Comparison of ENCODE assay signal across 8 cellular contexts in the genomic region with DNA sequence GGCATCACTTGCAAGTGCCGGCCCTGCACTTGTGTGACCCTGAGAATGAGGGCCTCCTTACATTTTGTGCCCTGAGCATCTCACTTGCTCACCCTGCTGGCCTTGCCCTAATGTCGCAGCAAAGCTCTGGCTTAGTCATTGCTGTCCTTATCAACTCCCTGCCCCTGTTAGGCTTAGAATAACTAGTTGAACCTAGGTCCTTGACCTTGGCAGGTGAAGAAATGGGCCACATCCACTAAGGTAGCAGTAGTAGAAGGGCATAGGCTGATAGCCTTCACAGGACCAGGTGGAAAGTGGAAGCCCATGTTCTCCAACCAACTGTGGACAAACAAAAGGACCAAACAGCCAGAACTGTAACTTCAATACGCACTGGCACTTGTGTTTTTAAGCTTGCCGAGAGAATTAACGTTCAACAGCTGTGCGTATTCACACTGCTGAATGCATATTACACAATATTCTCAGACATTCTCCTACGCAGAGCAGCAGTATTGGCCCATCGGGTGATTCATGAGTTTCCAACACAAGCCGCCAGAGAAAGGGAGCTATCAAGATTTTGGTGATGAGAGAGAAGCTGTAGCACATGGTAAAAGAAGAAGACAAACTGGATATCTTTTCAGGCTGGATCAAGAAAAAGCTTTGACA. TPM values are rescaled to one million over a fixed set of nuclear protein-coding genes. Genes with fewer than 3 reads are reported as not detected.
DNase-seq lines count a peak whose midpoint lies in the region; ATAC-seq and TF ChIP-seq lines count a peak whose summit lies in the region.

No MANE protein-coding gene starts in this region.

- TF ChIP-seq POLR2A in body of pancreas (IDR thresholded peaks at IDR 0.05), result peak in 2 of 3 donors; percentile 58 to 59

- no peaks in the 10 kb centered on the region for H4K20me1 ChIP-seq in OCI-LY7 (ENCODE audit: insufficient read depth, low read length)

- no peaks in the 10 kb centered on the region for H3K9me2 ChIP-seq in OCI-LY7 (ENCODE audit: insufficient read depth, low read length)

- CTCF ChIA-PET in OCI-LY7 (lab: Charles Lee; ENCODE audit: unreplicated experiment), result no interaction called here

- H3K4me3 ChIP-seq in BE2C (ENCODE audit: low read depth, low read length), result no peak overlapping the region
- H3K4me3 ChIP-seq in OCI-LY7 (ENCODE audit: low read depth, low read length, poor library complexity, severe bottlenecking), result no peak overlapping the region
- H3K4me3 ChIP-seq in body of pancreas, result no peak overlapping the region
- no peak overlapping the region for H3K4me3 ChIP-seq in left lung
- no peak overlapping the region for H3K4me3 ChIP-seq in aorta (ENCODE audit: low read length in 2 of 2)

- H3K4me2 ChIP-seq in OCI-LY7 (ENCODE audit: low read length), result no peak overlapping the region

- H3K9me3 ChIP-seq in BE2C (no peaks in the 10 kb centered on the region), OCI-LY7 (ENCODE audit: low read length) (no peaks in the 10 kb centered on the region), body of pancreas (no peaks in the 10 kb centered on the region), left lung (no peaks in the 10 kb centered on the region), aorta (ENCODE audit: control insufficient read depth, low read length) (no peaks in the 10 kb centered on the region)

- H3K4me1 ChIP-seq in BE2C, result peaks cover 20% of the 10 kb centered on the region
- no peaks in the 10 kb centered on the region for H3K4me1 ChIP-seq in OCI-LY7 (ENCODE audit: insufficient read depth, low read length, poor library complexity, severe bottlenecking)
- peaks cover 75% of the 10 kb centered on the region for H3K4me1 ChIP-seq in body of pancreas
- H3K4me1 ChIP-seq in left lung, result peaks cover 6 to 10% of the 10 kb centered on the region in 2 donors
- peaks cover 0 to 2% of the 10 kb centered on the region in 2 donors for H3K4me1 ChIP-seq in aorta (ENCODE audit: control insufficient read depth in 1 of 2, insufficient read depth in 2 of 2, low read length in 2 of 2)

- no peaks in the 10 kb centered on the region for H3K36me3 ChIP-seq in BE2C
- no peaks in the 10 kb centered on the region for H3K36me3 ChIP-seq in OCI-LY7 (ENCODE audit: insufficient read depth, low read length)
- no peaks in the 10 kb centered on the region for H3K36me3 ChIP-seq in body of pancreas (replicated peaks in 1 of 2; ENCODE audit: insufficient read depth in 1 of 2, low read depth in 2 of 2)
- H3K36me3 ChIP-seq in left lung, result no peaks in the 10 kb centered on the region
- H3K36me3 ChIP-seq in aorta (ENCODE audit: control insufficient read depth in 1 of 2, insufficient read depth in 2 of 2, low read length in 1 of 2), result no peaks in the 10 kb centered on the region

- H3K79me2 ChIP-seq in OCI-LY7 (ENCODE audit: insufficient read depth, low read depth, low read length), result no peaks in the 10 kb centered on the region

- DNase-seq in BE2C, result peak; percentile 46
- peak; percentile 4 for DNase-seq in OCI-LY7 (ENCODE audit: low spot score)
- peak; percentile 73 to 93 (median 79) for DNase-seq in body of pancreas
- DNase-seq in left lung, result peak in 1 of 2 donors; percentile 48
- peak in 1 of 2 donors; percentile 56 for DNase-seq in aorta
- no peak for DNase-seq in NCI-H2227 treated with DMSO at 0.1 percent for 48 hours (lab: John Stamatoyannopoulos, UW)
- DNase-seq in HK-2 (ENCODE audit: unreplicated experiment), result no peak

- H3K27me3 ChIP-seq in BE2C (no peaks in the 10 kb centered on the region), body of pancreas (no peaks in the 10 kb centered on the region), left lung (peaks cover 0 to 6% of the 10 kb centered on the region in 2 donors), aorta (ENCODE audit: control insufficient read depth in 1 of 2, insufficient read depth in 2 of 2, low read length in 1 of 2) (no peaks in the 10 kb centered on the region)

- BruUV-seq in OCI-LY7 (replicated peaks; lab: Mats Ljungman, UMichigan), result no TSS peak

- H2AFZ ChIP-seq in OCI-LY7 (ENCODE audit: low read length), result no peak overlapping the region

- POLR2A ChIA-PET in OCI-LY7 (lab: Charles Lee), result interaction anchor here (0.5 to 0.6 kb wide), 2 partner anchors 81 to 545 kb away, joined by 3 read pairs; no protein-coding TSS in a partner anchor

- ATAC-seq in GM18519 (IDR thresholded peaks at IDR 0.05; ENCODE audit: low FRiP score, unreplicated experiment) (peak; percentile 41), body of pancreas (peak; percentile 81), left lung (peak; percentile 42), aorta (ENCODE audit: low FRiP score) (peak; percentile 74)

- H3K27ac ChIP-seq in OCI-LY7 (ENCODE audit: low read depth, low read length, poor library complexity, severe bottlenecking) (no peak overlapping the region), body of pancreas (peak overlapping the region; percentile 74 to 91 (median 88)), left lung (peak overlapping the region in 1 of 2 donors; percentile 66), aorta (ENCODE audit: low read depth in 1 of 2, low read length in 2 of 2) (no peak overlapping the region)

- 22 to 28% methylated on average over 9 of the region's 9 CpGs for WGBS in body of pancreas, 2 donors
- WGBS in aorta, 2 donors, result 78 to 82% methylated on average over 9 of the region's 9 CpGs

- TF ChIP-seq CTCF in BE2C (IDR thresholded peaks at IDR 0.05; ENCODE audit: low read depth, low read length), result peak; percentile 58
- peak; percentile 35; the same call in 1 of the 2 replicates for TF ChIP-seq CTCF in OCI-LY7 (conservative IDR thresholded peaks at IDR 0.05; ENCODE audit: low read length)
- TF ChIP-seq CTCF in body of pancreas (IDR thresholded peaks at IDR 0.05), result peak; percentile 13 to 71 (median 52)
- TF ChIP-seq CTCF in left lung (IDR thresholded peaks at IDR 0.05), result no peak

- intact Hi-C loops in OCI-LY7 (cut with micrococcal nuclease; ENCODE audit: unreplicated experiment) (no loop called here), body of pancreas (cut with DNase I) (no loop called here), left lung (cut with DNase I) (no loop called here), aorta (cut with DNase I) (no loop called here)

RNA-seq across cellular contexts. Expression of a gene that starts 27.7 kb away (rescaled TPM):
- 11.0 TPM for polyA plus RNA-seq in BE2C (2012; ENCODE audit: insufficient read depth, insufficient read length, low read depth)
- total RNA-seq in OCI-LY7 (2014; rRNA removed; shearing (Covaris generic)), result not detected in 2 replicates
- total RNA-seq in OCI-LY7 (2022) (not detected in 2 replicates), body of pancreas (10 to 100 TPM; 35.0 to 76.8 TPM), left lung (10 to 100 TPM; 39.9 to 77.5 TPM), aorta (10 to 100 TPM; 31.9 to 75.0 TPM)
- polyA plus RNA-seq in aorta, result 10 to 100 TPM in 1 of 2 donors, 1 to 10 TPM in 1; 3.8 to 13.2 TPM

Comparison
In these comparisons a context has a peak if more than half of its experiments do, and no peak if none do; other contexts are left out.
1. DNase-seq: peak in BE2C (single experiment), OCI-LY7 (single experiment) and body of pancreas (4 of 4); none in NCI-H2227 treated with DMSO at 0.1 percent for 48 hours (single experiment) and HK-2 (single experiment).
2. CTCF ChIP-seq: peak in BE2C (single experiment), OCI-LY7 (single experiment) and body of pancreas (7 of 7); none in left lung (0 of 2).
3. H3K27ac ChIP-seq: peak in body of pancreas (4 of 4); none in OCI-LY7 (single experiment) and aorta (0 of 2).
4. RNA of a gene that starts 27.7 kb away (total RNA-seq): 39.9 to 77.5 TPM in left lung, 35.0 to 76.8 TPM in body of pancreas and 31.9 to 75.0 TPM in aorta; not detected in OCI-LY7; every median in the first group is over 10 times any median in the second.
5. Peak in every context shown above with its lines, with median percentiles within 50 percentile points of each other: ATAC-seq.